16 cellular contexts compared by ENCODE assay signal in the genomic region with DNA sequence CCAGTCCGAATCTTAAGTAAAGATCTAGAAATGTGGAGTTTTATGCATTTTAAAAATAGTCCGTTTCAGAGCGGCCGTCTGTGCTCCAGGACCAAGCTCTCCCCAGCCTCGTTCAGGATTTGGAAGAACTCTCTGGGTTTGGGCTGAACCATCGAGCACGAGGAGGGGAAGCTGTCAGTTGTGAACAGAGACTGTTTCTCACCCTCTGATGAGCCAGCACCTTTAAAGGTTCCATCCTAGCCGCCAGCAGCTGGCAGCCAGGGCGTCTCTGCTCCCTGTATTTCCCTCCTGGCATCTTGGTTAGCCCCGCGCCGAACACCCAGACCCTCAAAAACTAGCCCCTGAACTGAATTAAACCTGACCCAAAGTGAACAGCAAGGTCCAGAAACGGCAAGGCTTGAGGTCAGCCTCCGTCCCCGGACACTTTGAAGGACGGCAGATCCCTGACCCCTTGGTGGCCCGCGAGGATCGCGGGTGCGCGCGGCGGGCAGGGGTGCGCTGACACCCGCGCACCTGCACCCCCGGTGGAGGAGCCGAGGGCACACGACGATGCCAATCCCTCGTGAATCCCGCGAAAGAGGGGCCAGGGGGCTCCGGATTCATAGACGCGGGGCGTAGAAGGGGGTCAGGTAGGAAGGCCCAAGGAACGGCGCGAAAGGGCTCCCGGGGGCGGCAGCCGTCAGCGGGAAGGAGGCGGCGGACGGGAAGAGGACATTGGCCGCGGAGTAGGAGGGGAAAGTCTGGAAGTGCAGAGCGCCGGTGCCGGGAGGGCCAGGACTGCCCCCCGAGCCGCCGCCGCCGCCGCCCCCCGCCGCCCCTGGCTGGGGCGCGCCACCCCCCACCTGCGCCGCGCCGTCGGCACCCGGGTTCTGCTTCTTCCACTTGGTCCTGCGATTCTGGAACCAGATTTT. TPM values are rescaled to one million over a fixed set of nuclear protein-coding genes. Genes with fewer than 3 reads are reported as not detected.
A peak's percentile ranks its signal among the peaks of the same experiment; 100 is the strongest.
DNase-seq lines count a peak whose midpoint lies in the region; ATAC-seq and TF ChIP-seq lines count a peak whose summit lies in the region.
"Had no signal": no experiment of that assay in that cellular context is flagged by ENCODE, and none has a peak within 500 bp of the region (broad histone marks: within the 10 kb centered on the region; RNA-seq: fewer than 3 reads in every experiment).

No MANE protein-coding gene starts in this region.

- TF ChIP-seq CTCF in left ventricle myocardium inferior (IDR thresholded peaks at IDR 0.05; ENCODE audit: borderline replicate concordance) (no peak), glutamatergic neuron (IDR thresholded peaks at IDR 0.05; ENCODE audit: partially characterized antibody, unreplicated experiment) (no peak), neural crest cell (conservative IDR thresholded peaks at IDR 0.05) (no peak), vagina (IDR thresholded peaks at IDR 0.05) (no peak)

- H3K36me3 ChIP-seq in left ventricle myocardium inferior (no peaks in the 10 kb centered on the region), vagina (no peaks in the 10 kb centered on the region)

- peaks cover 23% of the 10 kb centered on the region for H3K27me3 Mint-ChIP-seq in glutamatergic neuron (ENCODE audit: unreplicated experiment)
- peaks cover 91% of the 10 kb centered on the region for H3K27me3 Mint-ChIP-seq in neural crest cell (ENCODE audit: low read depth)
- H3K27me3 Mint-ChIP-seq in activated T-helper 2 cell treated with anti-CD3 and anti-CD28 coated beads, Interferon-gamma antibody, Interleukin-2, Interleukin-4, amounts not matched to agents 10 μg/mL and 5 μg/mL and 100 μg/mL, durations not matched to agents 14 hours and 24 hours and 36 hours (ENCODE audit: low read depth), result peaks cover 68% of the 10 kb centered on the region

- DNase-seq in left ventricle myocardium inferior (no peak), Right ventricle myocardium superior (no peak), glutamatergic neuron (no peak), neural crest cell (ENCODE audit: low read depth, low spot score) (no peak), vagina (ENCODE audit: extremely low spot score in 2 of 2) (no peak), islet precursor cell (no peak), iPS-NIHi7 (ENCODE audit: extremely low spot score) (no peak)
- no peak for DNase-seq in activated T-helper 2 cell treated with anti-CD3 and anti-CD28 coated beads, Interferon-gamma antibody, Interleukin-2, Interleukin-4, amounts not matched to agents 10 μg/mL and 5 μg/mL and 100 μg/mL, durations not matched to agents 14 hours and 24 hours and 36 hours (ENCODE audit: low spot score)
- DNase-seq: EL, hippocampal formation, NCI-H1092, NCI-H524 had no signal

- peak overlapping the region; percentile 67 for H3K4me3 Mint-ChIP-seq in glutamatergic neuron (ENCODE audit: unreplicated experiment)
- H3K4me3 Mint-ChIP-seq in neural crest cell, result peak overlapping the region; percentile 71
- no peak overlapping the region for H3K4me3 Mint-ChIP-seq in activated T-helper 2 cell treated with anti-CD3 and anti-CD28 coated beads, Interferon-gamma antibody, Interleukin-2, Interleukin-4, amounts not matched to agents 10 μg/mL and 5 μg/mL and 100 μg/mL, durations not matched to agents 14 hours and 24 hours and 36 hours (ENCODE audit: low read depth)

- no peak overlapping the region for H3K27ac Mint-ChIP-seq in glutamatergic neuron (ENCODE audit: unreplicated experiment)
- H3K27ac Mint-ChIP-seq in neural crest cell (ENCODE audit: unreplicated experiment), result no peak overlapping the region
- no peak overlapping the region for H3K27ac Mint-ChIP-seq in activated T-helper 2 cell treated with anti-CD3 and anti-CD28 coated beads, Interferon-gamma antibody, Interleukin-2, Interleukin-4, amounts not matched to agents 10 μg/mL and 5 μg/mL and 100 μg/mL, durations not matched to agents 14 hours and 24 hours and 36 hours

- H3K36me3 Mint-ChIP-seq in glutamatergic neuron (ENCODE audit: unreplicated experiment), result no peaks in the 10 kb centered on the region
- no peaks in the 10 kb centered on the region for H3K36me3 Mint-ChIP-seq in neural crest cell (ENCODE audit: low read depth)
- H3K36me3 Mint-ChIP-seq in activated T-helper 2 cell treated with anti-CD3 and anti-CD28 coated beads, Interferon-gamma antibody, Interleukin-2, Interleukin-4, amounts not matched to agents 10 μg/mL and 5 μg/mL and 100 μg/mL, durations not matched to agents 14 hours and 24 hours and 36 hours (ENCODE audit: low read depth), result no peaks in the 10 kb centered on the region

- H3K4me1 ChIP-seq in left ventricle myocardium inferior, result peaks cover 32% of the 10 kb centered on the region
- H3K4me1 ChIP-seq in vagina, result peaks cover 37% of the 10 kb centered on the region

- no peaks in the 10 kb centered on the region for H3K9me3 ChIP-seq in left ventricle myocardium inferior (replicated peaks)
- no peaks in the 10 kb centered on the region for H3K9me3 ChIP-seq in vagina
- H3K9me3 ChIP-seq: body of pancreas had no signal

- H3K4me1 Mint-ChIP-seq in glutamatergic neuron (ENCODE audit: low read depth, unreplicated experiment), result peaks cover 19% of the 10 kb centered on the region
- peaks cover 26% of the 10 kb centered on the region for H3K4me1 Mint-ChIP-seq in neural crest cell
- peaks cover 12% of the 10 kb centered on the region for H3K4me1 Mint-ChIP-seq in activated T-helper 2 cell treated with anti-CD3 and anti-CD28 coated beads, Interferon-gamma antibody, Interleukin-2, Interleukin-4, amounts not matched to agents 10 μg/mL and 5 μg/mL and 100 μg/mL, durations not matched to agents 14 hours and 24 hours and 36 hours (ENCODE audit: low read depth)

- H3K9me3 Mint-ChIP-seq in glutamatergic neuron (ENCODE audit: unreplicated experiment) (peaks cover 7% of the 10 kb centered on the region), neural crest cell (no peaks in the 10 kb centered on the region)
- no peaks in the 10 kb centered on the region for H3K9me3 Mint-ChIP-seq in activated T-helper 2 cell treated with anti-CD3 and anti-CD28 coated beads, Interferon-gamma antibody, Interleukin-2, Interleukin-4, amounts not matched to agents 10 μg/mL and 5 μg/mL and 100 μg/mL, durations not matched to agents 14 hours and 24 hours and 36 hours

- H3K27me3 ChIP-seq in left ventricle myocardium inferior (ENCODE audit: low read depth) (peaks cover 100% of the 10 kb centered on the region), vagina (peaks cover 5% of the 10 kb centered on the region)

- no peak for TF ChIP-seq POLR2A in vagina (IDR thresholded peaks at IDR 0.05)

- no peak for ATAC-seq in Right ventricle myocardium superior (ENCODE audit: poor library complexity)
- ATAC-seq: HCT116 had no signal

- peak overlapping the region; percentile 54 for H3K4me3 ChIP-seq in left ventricle myocardium inferior
- H3K4me3 ChIP-seq in vagina, result peak overlapping the region; percentile 8 to 33
- H3K4me3 ChIP-seq: body of pancreas had no signal

- intact Hi-C loops in left ventricle myocardium inferior (cut with micrococcal nuclease), result no loop called here
- intact Hi-C loops in Right ventricle myocardium superior (cut with DNase I), result no loop called here
- intact Hi-C loops in vagina (cut with DNase I), result no loop called here
- intact Hi-C loops in activated T-helper 2 cell treated with anti-CD3 and anti-CD28 coated beads, Interferon-gamma antibody, Interleukin-2, Interleukin-4, amounts not matched to agents 10 μg/mL and 5 μg/mL and 100 μg/mL, durations not matched to agents 14 hours and 24 hours and 36 hours (cut with micrococcal nuclease), result no loop called here

- H3K27ac ChIP-seq in left ventricle myocardium inferior (replicated peaks), result no peak overlapping the region
- H3K27ac ChIP-seq in vagina, result no peak overlapping the region
- H3K27ac ChIP-seq: body of pancreas, RWPE1 had no signal

RNA-seq across cellular contexts. Expression of gene NKX1-2, which starts 2.8 kb away (rescaled TPM):
- total RNA-seq in left ventricle myocardium inferior (not detected), Right ventricle myocardium superior (not detected), glutamatergic neuron (ENCODE audit: unreplicated experiment) (0.59 TPM), neural crest cell (not detected in 2 replicates), vagina (0.98 TPM)
- not detected in 2 replicates for total RNA-seq in activated T-helper 2 cell treated with anti-CD3 and anti-CD28 coated beads, Interferon-gamma antibody, Interleukin-2, Interleukin-4, amounts not matched to agents 10 μg/mL and 5 μg/mL and 100 μg/mL, durations not matched to agents 14 hours and 24 hours and 36 hours
- total RNA-seq: body of pancreas, endothelial cell of umbilical vein had no signal

RNA-seq across cellular contexts. Expression of gene LHPP, which starts 14.5 kb away (rescaled TPM):
- total RNA-seq in left ventricle myocardium inferior (7.6 TPM), Right ventricle myocardium superior (7.4 TPM), glutamatergic neuron (ENCODE audit: unreplicated experiment) (6.0 TPM), neural crest cell (8.0 and 8.8 TPM in 2 replicates), vagina (20.1 TPM)
- 8.1 and 8.4 TPM in 2 replicates for total RNA-seq in activated T-helper 2 cell treated with anti-CD3 and anti-CD28 coated beads, Interferon-gamma antibody, Interleukin-2, Interleukin-4, amounts not matched to agents 10 μg/mL and 5 μg/mL and 100 μg/mL, durations not matched to agents 14 hours and 24 hours and 36 hours

RNA-seq across cellular contexts. Expression of gene OAT, which starts 28.4 kb away (rescaled TPM):
- total RNA-seq in left ventricle myocardium inferior (24.3 TPM), Right ventricle myocardium superior (19.8 TPM), glutamatergic neuron (ENCODE audit: unreplicated experiment) (49.2 TPM), neural crest cell (42.5 and 46.8 TPM in 2 replicates), vagina (83.2 TPM)
- 42.6 and 45.8 TPM in 2 replicates for total RNA-seq in activated T-helper 2 cell treated with anti-CD3 and anti-CD28 coated beads, Interferon-gamma antibody, Interleukin-2, Interleukin-4, amounts not matched to agents 10 μg/mL and 5 μg/mL and 100 μg/mL, durations not matched to agents 14 hours and 24 hours and 36 hours
